Comparison of ENCODE assay signal across 17 cellular contexts in the genomic region with DNA sequence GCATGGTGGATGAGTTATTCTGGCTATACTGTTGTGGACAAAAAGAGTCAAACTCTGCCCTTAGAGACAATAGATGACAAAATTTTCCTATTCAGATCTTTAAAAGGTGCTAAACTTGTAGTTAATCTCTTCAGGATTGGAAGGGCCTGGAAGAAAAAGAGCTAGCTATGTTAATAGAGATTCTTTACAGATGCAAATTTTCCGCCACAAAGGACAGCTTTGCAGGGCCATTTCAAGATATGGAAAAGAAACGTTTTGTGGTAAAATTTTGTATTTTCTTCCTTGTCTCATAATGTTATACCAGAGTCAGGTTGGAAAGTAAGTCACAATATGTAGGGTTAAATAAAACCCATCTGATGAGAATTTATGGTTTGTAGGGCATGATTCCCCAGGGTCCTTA. TPM values are rescaled to one million over a fixed set of nuclear protein-coding genes. Genes with fewer than 3 reads are reported as not detected.
"Had no signal": no experiment of that assay in that cellular context is flagged by ENCODE, and none has a peak within 500 bp of the region (broad histone marks: within the 10 kb centered on the region; RNA-seq: fewer than 3 reads in every experiment).

No MANE protein-coding gene starts in this region.

RNA-seq across cellular contexts. Expression of gene PAGE1, which starts 24.3 kb away (rescaled TPM):
- total RNA-seq: natural killer cell treated with Interleukin-12 subunit alpha and Interleukin-12 subunit beta and Interleukin-15 and Interleukin-18, amount 100 ng/mL, for 72 hours; neural crest cell; omental fat pad; osteocyte; pancreas; posterior vena cava; pulmonary artery endothelial cell; right atrium auricular region; sciatic nerve; smooth muscle cell; spleen; suprapubic skin; transverse colon; upper lobe of right lung; urinary bladder; uterus had no signal
- polyA plus RNA-seq: pancreas, smooth muscle cell, spleen, thymus, urinary bladder had no signal
